Comparison of ENCODE assay signal across 1 cellular context in genomic region chr17:73427198-73427597, GRCh38.
TF ChIP-seq lines count a peak whose summit lies in the region.

No MANE protein-coding gene starts in this region.

TF ChIP-seq in GM12878, 131 proteins besides CTCF, POLR2A, EP300 and RAD21 (continued from another document):
- TF ChIP-seq RBBP5 (conservative IDR thresholded peaks at IDR 0.05), result no peak
- TF ChIP-seq USF2 (IDR thresholded peaks at IDR 0.05; ENCODE audit: borderline replicate concordance, low read depth, low read length), result no peak
- TF ChIP-seq GABPA (IDR thresholded peaks at IDR 0.05; ENCODE audit: low read depth), result no peak
